ENCODE assay signal across 13 cellular contexts in the genomic region with DNA sequence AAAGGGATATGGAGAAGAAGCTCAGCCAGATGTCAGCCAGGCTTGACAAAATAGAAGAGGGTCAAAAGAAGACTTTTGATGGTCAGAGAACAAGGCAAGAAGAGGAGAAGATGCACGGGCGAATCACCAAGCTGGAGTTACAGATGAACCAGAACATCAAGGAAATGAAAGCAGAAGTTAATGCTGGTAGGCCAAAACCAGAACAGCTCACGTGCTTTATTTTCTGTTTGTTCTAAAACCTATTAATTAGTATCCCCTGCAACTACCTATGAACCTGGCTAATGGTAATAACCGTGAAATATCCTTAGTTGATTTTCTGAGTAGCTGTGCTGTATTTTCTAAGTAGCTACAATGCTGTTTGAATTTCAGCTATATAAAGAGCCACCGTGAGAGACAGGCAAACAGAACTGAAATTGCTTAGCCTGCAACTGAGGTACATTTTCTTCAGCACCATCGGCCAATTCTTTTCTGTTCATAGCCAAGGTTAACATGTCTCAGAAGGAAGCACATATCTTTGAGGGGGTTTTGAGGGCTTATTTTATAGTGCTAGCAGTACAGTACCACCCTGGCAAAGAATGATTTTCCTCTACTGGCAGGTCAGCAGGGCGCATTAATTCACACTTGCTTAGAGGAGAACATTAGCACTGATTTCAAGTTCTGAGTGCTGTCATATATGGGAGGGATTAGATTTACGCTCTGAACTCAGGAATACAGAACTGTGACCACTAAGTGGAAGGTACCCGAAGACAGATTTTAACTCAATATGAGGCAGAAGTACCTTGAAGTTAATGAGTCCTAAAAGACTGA.
DNase-seq lines count a peak whose midpoint lies in the region; ATAC-seq and TF ChIP-seq lines count a peak whose summit lies in the region.
"Had no signal": no experiment of that assay in that cellular context is flagged by ENCODE, and none has a peak within 500 bp of the region (broad histone marks: within the 10 kb centered on the region; RNA-seq: fewer than 3 reads in every experiment).

No MANE protein-coding gene starts in this region.

- no peaks in the 10 kb centered on the region for H3K36me3 Mint-ChIP-seq in IgD-negative memory B cell

- no peaks in the 10 kb centered on the region for H3K9me3 ChIP-seq in lower lobe of right lung
- H3K9me3 ChIP-seq in A673 (ENCODE audit: low read depth, low read length, poor library complexity, severe bottlenecking): no peaks in the 10 kb centered on the region
- H3K9me3 ChIP-seq: esophagus muscularis mucosa, HAP-1 had no signal

- no peaks in the 10 kb centered on the region for H3K4me1 ChIP-seq in lower lobe of right lung
- H3K4me1 ChIP-seq in A673 (ENCODE audit: insufficient read depth, low read length, poor library complexity, severe bottlenecking): no peaks in the 10 kb centered on the region
- H3K4me1 ChIP-seq: esophagus muscularis mucosa had no signal

- H3K27me3 ChIP-seq in GM06990 (replicated peaks; ENCODE audit: control insufficient read depth, insufficient read depth, low read length) (no peaks in the 10 kb centered on the region), lower lobe of right lung (ENCODE audit: low read depth) (no peaks in the 10 kb centered on the region), A673 (replicated peaks; ENCODE audit: insufficient read depth, low read depth, low read length, poor library complexity) (no peaks in the 10 kb centered on the region)
- H3K27me3 ChIP-seq: esophagus muscularis mucosa had no signal

- DNase-seq in GM06990 (ENCODE audit: extremely low read depth, insufficient read length) (peak; percentile 55), globus pallidus (ENCODE audit: low spot score) (peak; percentile 37), NCI-H146 (lab: John Stamatoyannopoulos, UW) (no peak), lower lobe of right lung (no peak), A673 (ENCODE audit: low spot score) (no peak)
- no peak for DNase-seq in effector CD4-positive, alpha-beta T cell
- DNase-seq: DND-41; stimulated activated naive CD8-positive, alpha-beta T cell treated with anti-CD3 and anti-CD28 coated beads, Interleukin-15, Interleukin-2, amounts not matched to agents 100 U/mL and 50 U/mL, for 24 hours had no signal

- no peaks in the 10 kb centered on the region for H3K27me3 Mint-ChIP-seq in IgD-negative memory B cell

- CTCF ChIA-PET in A673 (lab: Charles Lee): interaction anchor here (0.7 kb wide), 1 partner anchor 12 kb away, joined by 3 read pairs; no protein-coding TSS in a partner anchor

- POLR2A ChIA-PET in A673 (lab: Charles Lee; ENCODE audit: low non-redundant PET): no interaction called here

- intact Hi-C loops in lower lobe of right lung (cut with DNase I): no loop called here
- intact Hi-C loops in A673 (cut with micrococcal nuclease; ENCODE audit: unreplicated experiment): no loop called here

- H3K9me3 Mint-ChIP-seq in IgD-negative memory B cell: no peaks in the 10 kb centered on the region

- H3K4me3 ChIP-seq in GM06990 (replicated peaks; ENCODE audit: low read depth, low read length) (no peak overlapping the region; the same call in 1 of the 2 replicates), lower lobe of right lung (no peak overlapping the region), A673 (ENCODE audit: low read depth, low read length, poor library complexity, severe bottlenecking) (no peak overlapping the region)
- H3K4me3 ChIP-seq: esophagus muscularis mucosa, HAP-1 had no signal

- TF ChIP-seq CTCF in GM06990 (IDR thresholded peaks at IDR 0.05; ENCODE audit: insufficient read depth, low read length, poor library complexity, severe bottlenecking): no peak
- no peak for TF ChIP-seq CTCF in lower lobe of right lung (IDR thresholded peaks at IDR 0.05)
- no peak for TF ChIP-seq CTCF in A673 (conservative IDR thresholded peaks at IDR 0.05; ENCODE audit: low read depth, low read length)

- no peaks in the 10 kb centered on the region for H3K36me3 ChIP-seq in GM06990 (ENCODE audit: control insufficient read depth, insufficient read depth, low read length)
- H3K36me3 ChIP-seq in lower lobe of right lung: no peaks in the 10 kb centered on the region
- H3K36me3 ChIP-seq in A673 (ENCODE audit: insufficient read depth, low read length, poor library complexity, severe bottlenecking): no peaks in the 10 kb centered on the region
- H3K36me3 ChIP-seq: esophagus muscularis mucosa, HAP-1 had no signal

- ATAC-seq in GM19452 (IDR thresholded peaks at IDR 0.05; ENCODE audit: unreplicated experiment) (peak; percentile 59), lower lobe of right lung (no peak)
- ATAC-seq: Panc1; stimulated activated naive CD8-positive, alpha-beta T cell treated with anti-CD3 and anti-CD28 coated beads, Interleukin-15, Interleukin-2, amounts not matched to agents 100 U/mL and 50 U/mL, for 24 hours had no signal

- H3K4me3 Mint-ChIP-seq in IgD-negative memory B cell: peak overlapping the region in 3 of 4 donors; percentile 52 to 67 (median 64)

- no TSS peak for BruUV-seq in A673 (replicated peaks; lab: Mats Ljungman, UMichigan)

- H3K27ac Mint-ChIP-seq in IgD-negative memory B cell: peak overlapping the region; percentile 81 to 95 (median 94)

- no peak overlapping the region for H3K27ac ChIP-seq in lower lobe of right lung
- H3K27ac ChIP-seq in A673 (ENCODE audit: low read depth, low read length, poor library complexity, severe bottlenecking): no peak overlapping the region
- H3K27ac ChIP-seq: esophagus muscularis mucosa had no signal

- H3K4me1 Mint-ChIP-seq in IgD-negative memory B cell: peaks cover 29 to 41% (median 34%) of the 10 kb centered on the region in 3 donors

Comparison
In these comparisons a context has a peak if more than half of its experiments do, and no peak if none do; other contexts are left out.
1. DNase-seq: peak in GM06990 (single experiment) and globus pallidus (single experiment); none in NCI-H146 (single experiment), lower lobe of right lung (single experiment), A673 (single experiment) and effector CD4-positive, alpha-beta T cell (single experiment).